8 cellular contexts compared by ENCODE assay signal in the genomic region with DNA sequence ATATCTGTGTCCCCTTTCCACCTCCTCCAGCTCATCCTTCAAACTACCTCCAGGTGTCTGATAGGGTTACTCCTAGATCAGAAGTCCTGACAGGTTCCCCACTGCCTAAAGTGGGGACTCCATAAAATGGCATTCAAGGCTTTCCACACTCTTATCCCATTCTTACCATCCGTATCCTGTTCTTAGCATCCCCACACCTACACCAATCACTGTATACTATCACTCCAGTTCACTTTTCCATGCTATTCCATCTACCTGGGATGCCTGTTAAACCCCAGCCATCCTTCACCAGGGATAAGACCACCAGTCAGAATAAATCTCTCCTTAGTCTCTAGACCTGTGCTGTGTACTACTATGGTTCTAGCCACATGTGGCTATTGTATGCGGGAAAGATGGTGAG. TPM values are rescaled to one million over a fixed set of nuclear protein-coding genes. Genes with fewer than 3 reads are reported as not detected.
DNase-seq lines count a peak whose midpoint lies in the region; ATAC-seq and TF ChIP-seq lines count a peak whose summit lies in the region.
"Had no signal": no experiment of that assay in that cellular context is flagged by ENCODE, and none has a peak within 500 bp of the region (broad histone marks: within the 10 kb centered on the region; RNA-seq: fewer than 3 reads in every experiment).

No MANE protein-coding gene starts in this region.

- no peaks in the 10 kb centered on the region for H3K9me3 Mint-ChIP-seq in brain

- H3K23ac ChIP-seq in mesenchymal stem cell (ENCODE audit: low read length in 2 of 2) = no peak overlapping the region

- CTCF ChIA-PET in PC-9 (lab: Charles Lee) = interaction anchor here (0.6 to 1.9 kb wide), 8 partner anchors 13 to 603 kb away, joined by 3 to 11 read pairs (median 4); no protein-coding TSS in a partner anchor

- H3K4me1 ChIP-seq in PC-9 (replicated peaks; ENCODE audit: insufficient read depth) (peaks cover 21% of the 10 kb centered on the region), mesenchymal stem cell (ENCODE audit: control insufficient read depth, insufficient read depth, low read depth, low read length) (peaks cover 23% of the 10 kb centered on the region), suprapubic skin (peaks cover 7% of the 10 kb centered on the region), aorta (ENCODE audit: control insufficient read depth in 1 of 2, insufficient read depth in 2 of 2, low read length in 2 of 2) (no peaks in the 10 kb centered on the region)

- H3K14ac ChIP-seq in mesenchymal stem cell (ENCODE audit: low read length in 2 of 2) = no peak overlapping the region

- DNase-seq in PC-9 = no peak
- DNase-seq in mesenchymal stem cell = no peak
- no peak for DNase-seq in suprapubic skin (ENCODE audit: low spot score in 2 of 2)
- DNase-seq in aorta = no peak
- no peak for DNase-seq in NK-92 treated with Interleukin-12 subunit alpha and Interleukin-12 subunit beta, amount 100 ng/mL, for 24 hours (lab: John Stamatoyannopoulos, UW)
- DNase-seq in KG1 (lab: John Stamatoyannopoulos, UW) = no peak
- DNase-seq: NCI-H446 treated with DMSO at 0.1 percent for 48 hours had no signal

- peaks cover 4% of the 10 kb centered on the region for H3K79me1 ChIP-seq in mesenchymal stem cell (replicated peaks; ENCODE audit: low read length, poor library complexity, severe bottlenecking)

- H3K27me3 Mint-ChIP-seq in brain = no peaks in the 10 kb centered on the region

- H3K4ac ChIP-seq in mesenchymal stem cell (ENCODE audit: low read depth in 1 of 2, low read length in 2 of 2) = no peak overlapping the region

- no peak overlapping the region for H4K8ac ChIP-seq in mesenchymal stem cell (ENCODE audit: low read length)

- no peaks in the 10 kb centered on the region for H4K20me1 ChIP-seq in PC-9 (ENCODE audit: insufficient read depth)

- no peak overlapping the region for H3K4me3 Mint-ChIP-seq in brain

- peak overlapping the region; percentile 62 for H3K9ac ChIP-seq in mesenchymal stem cell (ENCODE audit: low read length)

- no peak for ATAC-seq in aorta (ENCODE audit: low FRiP score)

- H3K27me3 ChIP-seq in PC-9 (ENCODE audit: insufficient read depth, low read depth) (no peaks in the 10 kb centered on the region), mesenchymal stem cell (ENCODE audit: control insufficient read depth in 1 of 2, insufficient read depth in 1 of 2, low read length in 2 of 2) (no peaks in the 10 kb centered on the region), suprapubic skin (no peaks in the 10 kb centered on the region), aorta (ENCODE audit: control insufficient read depth in 1 of 2, insufficient read depth in 2 of 2, low read length in 1 of 2) (no peaks in the 10 kb centered on the region)

- H3K4me2 ChIP-seq in PC-9 = peak overlapping the region; percentile 12; the same call in 1 of the 2 replicates
- no peak overlapping the region for H3K4me2 ChIP-seq in mesenchymal stem cell (ENCODE audit: low read length, poor library complexity, severe bottlenecking)

- H3K18ac ChIP-seq in mesenchymal stem cell (ENCODE audit: low read depth in 1 of 2, low read length in 2 of 2) = no peak overlapping the region

- peaks cover 19% of the 10 kb centered on the region for H3K36me3 ChIP-seq in PC-9 (ENCODE audit: low read depth)
- H3K36me3 ChIP-seq in mesenchymal stem cell (ENCODE audit: control insufficient read depth in 1 of 2, insufficient read depth in 2 of 2, low read depth in 1 of 2, low read length in 2 of 2) = peaks cover 3 to 34% of the 10 kb centered on the region in 2 experiments
- peaks cover 25% of the 10 kb centered on the region for H3K36me3 ChIP-seq in suprapubic skin
- H3K36me3 ChIP-seq in aorta (ENCODE audit: control insufficient read depth in 1 of 2, insufficient read depth in 2 of 2, low read length in 1 of 2) = peaks cover 0 to 7% of the 10 kb centered on the region in 2 donors

- peak overlapping the region; percentile 100 for H2AK5ac ChIP-seq in mesenchymal stem cell (ENCODE audit: low read length, severe bottlenecking)

- peaks cover 3% of the 10 kb centered on the region for H3K36me3 Mint-ChIP-seq in brain

- H3K9me3 ChIP-seq in PC-9 (ENCODE audit: insufficient read depth, low read depth) (no peaks in the 10 kb centered on the region), mesenchymal stem cell (ENCODE audit: control insufficient read depth, low read length) (no peaks in the 10 kb centered on the region), suprapubic skin (no peaks in the 10 kb centered on the region), aorta (ENCODE audit: control insufficient read depth, low read length) (no peaks in the 10 kb centered on the region)

- H2AFZ ChIP-seq in PC-9 = no peak overlapping the region
- H2AFZ ChIP-seq in mesenchymal stem cell (ENCODE audit: low read depth, low read length) = no peak overlapping the region

- H3K9me2 ChIP-seq in PC-9 (ENCODE audit: insufficient read depth) = no peaks in the 10 kb centered on the region

- H2BK5ac ChIP-seq in mesenchymal stem cell (ENCODE audit: low read depth, low read length, poor library complexity, severe bottlenecking) = peak overlapping the region; percentile 89

- peak overlapping the region in 4 of 5 experiments; percentile 19 to 86 (median 82) for H3K27ac Mint-ChIP-seq in brain

- TF ChIP-seq CTCF in PC-9 (conservative IDR thresholded peaks at IDR 0.05) (no peak), brain (conservative IDR thresholded peaks at IDR 0.05) (no peak), suprapubic skin (IDR thresholded peaks at IDR 0.05) (no peak)

- peak overlapping the region; percentile 72 for H3K27ac ChIP-seq in PC-9
- peak overlapping the region; percentile 97 for H3K27ac ChIP-seq in mesenchymal stem cell (ENCODE audit: low read length, poor library complexity, severe bottlenecking)
- peak overlapping the region; percentile 49 for H3K27ac ChIP-seq in suprapubic skin
- peak overlapping the region in 1 of 2 donors; percentile 56 for H3K27ac ChIP-seq in aorta (ENCODE audit: low read depth in 1 of 2, low read length in 2 of 2)

- H3F3A ChIP-seq in PC-9 (ENCODE audit: insufficient read depth, low read depth) = peaks cover 47% of the 10 kb centered on the region

- no peak for TF ChIP-seq POLR2A in suprapubic skin (IDR thresholded peaks at IDR 0.05)

- no peaks in the 10 kb centered on the region for H3K79me2 ChIP-seq in PC-9 (ENCODE audit: low read depth)

- H2BK15ac ChIP-seq in mesenchymal stem cell (ENCODE audit: low read depth, poor library complexity, severe bottlenecking) = no peak overlapping the region

- peaks cover 25% of the 10 kb centered on the region for H3K4me1 Mint-ChIP-seq in brain

- H3K4me3 ChIP-seq in PC-9 (no peak overlapping the region), mesenchymal stem cell (ENCODE audit: insufficient read depth in 1 of 2, low read depth in 1 of 2, low read length in 2 of 2) (no peak overlapping the region), suprapubic skin (no peak overlapping the region), aorta (ENCODE audit: low read length in 2 of 2) (no peak overlapping the region)

- no peak for TF ChIP-seq EP300 in suprapubic skin (IDR thresholded peaks at IDR 0.05)

- WGBS in mesenchymal stem cell = 99% methylated on average over 2 of the region's 2 CpGs
- 96% methylated on average over 2 of the region's 2 CpGs for WGBS in suprapubic skin
- WGBS in aorta, 2 donors = 98% methylated on average over 2 of the region's 2 CpGs

- H2BK12ac ChIP-seq in mesenchymal stem cell (ENCODE audit: low read length in 2 of 2) = no peak overlapping the region

- intact Hi-C loops in PC-9 (cut with micrococcal nuclease; ENCODE audit: unreplicated experiment) (loop anchor here (1.0 to 10.0 kb wide), 6 partner anchors 139 to 602 kb away; partner anchors contain the start of gene TIPARP), aorta (cut with DNase I) (loop anchor here in 1 of 2 donors (5.0 to 10.0 kb wide), 2 partner anchors 491 to 547 kb away; no protein-coding TSS in a partner anchor)

- no TSS peak for BruUV-seq in PC-9 (replicated peaks; lab: Mats Ljungman, UMichigan)

- no peak overlapping the region for H4K91ac ChIP-seq in mesenchymal stem cell (ENCODE audit: low read length)

- POLR2A ChIA-PET in PC-9 (lab: Charles Lee; ENCODE audit: unreplicated experiment) = interaction anchor here (0.5 to 0.9 kb wide), 3 partner anchors 23 to 586 kb away, joined by 3 to 4 read pairs (median 3); no protein-coding TSS in a partner anchor

- H2BK120ac ChIP-seq in mesenchymal stem cell (ENCODE audit: low read depth, low read length) = no peak overlapping the region

RNA-seq across cellular contexts. Expression of gene SSR3, which starts 19.1 kb away (rescaled TPM):
- 117 and 152 TPM in 2 replicates for total RNA-seq in PC-9 (2021)
- polyA plus RNA-seq in brain (ENCODE audit: insufficient read depth, low read depth, low replicate concordance) = 68.8 TPM
- polyA plus RNA-seq in mesenchymal stem cell (2013, experiment 1 of 2) = 238 TPM
- 261 TPM for polyA plus RNA-seq in mesenchymal stem cell (2013, experiment 2 of 2)
- 10 to 100 TPM; 56.4 to 72.9 (median 62.4) TPM for total RNA-seq in suprapubic skin
- 100 to 1,000 TPM; 120 to 135 TPM for total RNA-seq in aorta
- 100 to 1,000 TPM in 1 of 2 donors, 10 to 100 TPM in 1; 69.3 to 105 TPM for polyA plus RNA-seq in aorta
